In the genomic region with DNA sequence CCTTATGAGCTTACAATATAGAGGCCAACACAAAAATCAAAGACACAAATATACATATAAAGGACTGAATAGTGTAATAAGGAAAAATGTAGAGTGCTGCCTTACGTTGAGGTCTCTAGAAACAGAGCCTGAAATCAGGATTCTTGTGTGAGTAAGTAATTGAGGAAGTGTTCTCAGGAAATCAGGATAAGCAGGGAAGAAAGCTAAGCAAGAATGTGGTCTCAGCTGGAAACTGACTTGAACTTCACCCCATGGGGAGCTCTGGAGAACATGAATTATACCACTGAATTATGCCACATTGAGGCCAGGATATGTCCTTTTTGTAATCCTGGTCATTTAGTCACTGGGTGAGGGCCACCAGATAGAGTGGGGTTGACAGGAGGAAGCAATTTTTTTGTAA, we compare ENCODE assay signal across 21 cellular contexts.
"Had no signal": no experiment of that assay in that cellular context is flagged by ENCODE, and none has a peak within 500 bp of the region (broad histone marks: within the 10 kb centered on the region; RNA-seq: fewer than 3 reads in every experiment).

No MANE protein-coding gene starts in this region.

- H3K36me3 ChIP-seq: esophagus muscularis mucosa, heart right ventricle, left ventricle myocardium inferior, neutrophil, pancreas, right atrium auricular region, upper lobe of left lung had no signal

- H3K4me1 ChIP-seq: esophagus muscularis mucosa, heart right ventricle, left ventricle myocardium inferior, pancreas, psoas muscle, right atrium auricular region, upper lobe of left lung had no signal

- H3K27ac Mint-ChIP-seq: activated CD4-positive, alpha-beta memory T cell treated with anti-CD3 and anti-CD28 coated beads for 36 hours; activated naive CD4-positive, alpha-beta T cell treated with anti-CD3 and anti-CD28 coated beads, Interleukin-2, amount 10 ng/mL, durations not matched to agents 7 days and 5 days; activated naive CD8-positive, alpha-beta T cell treated with anti-CD3 and anti-CD28 coated beads, Interleukin-2, amount 50 U/mL, for 24 hours; activated T-cell treated with anti-CD3 and anti-CD28 coated beads, Interleukin-2, amount 50 U/mL, for 72 hours; brain; natural killer cell treated with Interleukin-12 subunit alpha and Interleukin-12 subunit beta and Interleukin-15 and Interleukin-18, amount 100 ng/mL, for 72 hours had no signal

- H3K4me3 ChIP-seq: esophagus muscularis mucosa, heart right ventricle, left ventricle myocardium inferior, pancreas, psoas muscle, right atrium auricular region, upper lobe of left lung had no signal

- DNase-seq: activated CD4-positive, alpha-beta memory T cell treated with anti-CD3 and anti-CD28 coated beads for 36 hours; activated CD4-positive, alpha-beta T cell treated with anti-CD3 and anti-CD28 coated beads for 48 hours; activated effector memory CD4-positive, alpha-beta T cell treated with Interleukin-2 at 50 U/mL for 16 hours; activated naive CD4-positive, alpha-beta T cell treated with anti-CD3 and anti-CD28 coated beads, Interleukin-2, amount 10 ng/mL, durations not matched to agents 7 days and 5 days; activated naive CD8-positive, alpha-beta T cell treated with anti-CD3 and anti-CD28 coated beads, Interleukin-2, amount 50 U/mL, for 24 hours; activated T-cell treated with anti-CD3 and anti-CD28 coated beads, Interleukin-2, amount 50 U/mL, for 72 hours; caudate nucleus; effector memory CD4-positive, alpha-beta T cell; heart right ventricle; left ventricle myocardium inferior; pancreas; psoas muscle; stimulated activated CD4-positive, alpha-beta T cell treated with anti-CD3 and anti-CD28 coated beads, Interleukin-4, amount 100 ng/mL, for 24 hours; stimulated activated naive CD8-positive, alpha-beta T cell treated with anti-CD3 and anti-CD28 coated beads, Interleukin-15, Interleukin-2, amounts not matched to agents 100 U/mL and 50 U/mL, for 24 hours; T-helper 9 cell; upper lobe of left lung had no signal

- H3K9me3 ChIP-seq: esophagus muscularis mucosa, heart right ventricle, left ventricle myocardium inferior, neutrophil, pancreas, psoas muscle, right atrium auricular region, upper lobe of left lung had no signal

- H3K36me3 Mint-ChIP-seq: activated CD4-positive, alpha-beta memory T cell treated with anti-CD3 and anti-CD28 coated beads for 36 hours; activated naive CD4-positive, alpha-beta T cell treated with anti-CD3 and anti-CD28 coated beads, Interleukin-2, amount 10 ng/mL, durations not matched to agents 7 days and 5 days; brain; natural killer cell treated with Interleukin-12 subunit alpha and Interleukin-12 subunit beta and Interleukin-15 and Interleukin-18, amount 100 ng/mL, for 72 hours had no signal

- H3K4me1 Mint-ChIP-seq: activated naive CD4-positive, alpha-beta T cell treated with anti-CD3 and anti-CD28 coated beads, Interleukin-2, amount 10 ng/mL, durations not matched to agents 7 days and 5 days had no signal

- H3K27me3 Mint-ChIP-seq: activated CD4-positive, alpha-beta memory T cell treated with anti-CD3 and anti-CD28 coated beads for 36 hours; activated naive CD4-positive, alpha-beta T cell treated with anti-CD3 and anti-CD28 coated beads, Interleukin-2, amount 10 ng/mL, durations not matched to agents 7 days and 5 days; activated naive CD8-positive, alpha-beta T cell treated with anti-CD3 and anti-CD28 coated beads, Interleukin-2, amount 50 U/mL, for 24 hours; natural killer cell treated with Interleukin-12 subunit alpha and Interleukin-12 subunit beta and Interleukin-15 and Interleukin-18, amount 100 ng/mL, for 72 hours had no signal

- H3K27ac ChIP-seq: esophagus muscularis mucosa, heart right ventricle, left ventricle myocardium inferior, neutrophil, pancreas, psoas muscle, right atrium auricular region, upper lobe of left lung had no signal

- ATAC-seq: activated naive CD8-positive, alpha-beta T cell treated with anti-CD3 and anti-CD28 coated beads, Interleukin-2, amount 50 U/mL, for 24 hours; activated T-cell treated with anti-CD3 and anti-CD28 coated beads, Interleukin-2, amount 50 U/mL, for 72 hours; heart right ventricle; natural killer cell treated with Interleukin-12 subunit alpha and Interleukin-12 subunit beta and Interleukin-15 and Interleukin-18, amount 100 ng/mL, for 72 hours; pancreas; psoas muscle; stimulated activated naive CD8-positive, alpha-beta T cell treated with anti-CD3 and anti-CD28 coated beads, Interleukin-15, Interleukin-2, amounts not matched to agents 100 U/mL and 50 U/mL, for 24 hours had no signal

- H3K9me3 Mint-ChIP-seq: activated CD4-positive, alpha-beta memory T cell treated with anti-CD3 and anti-CD28 coated beads for 36 hours; activated naive CD4-positive, alpha-beta T cell treated with anti-CD3 and anti-CD28 coated beads, Interleukin-2, amount 10 ng/mL, durations not matched to agents 7 days and 5 days; activated naive CD8-positive, alpha-beta T cell treated with anti-CD3 and anti-CD28 coated beads, Interleukin-2, amount 50 U/mL, for 24 hours; brain had no signal

- H3K27me3 ChIP-seq: esophagus muscularis mucosa, heart right ventricle, neutrophil, pancreas, right atrium auricular region, upper lobe of left lung had no signal

- H3K4me3 Mint-ChIP-seq: activated CD4-positive, alpha-beta memory T cell treated with anti-CD3 and anti-CD28 coated beads for 36 hours; activated naive CD4-positive, alpha-beta T cell treated with anti-CD3 and anti-CD28 coated beads, Interleukin-2, amount 10 ng/mL, durations not matched to agents 7 days and 5 days; activated naive CD8-positive, alpha-beta T cell treated with anti-CD3 and anti-CD28 coated beads, Interleukin-2, amount 50 U/mL, for 24 hours; activated T-cell treated with anti-CD3 and anti-CD28 coated beads, Interleukin-2, amount 50 U/mL, for 72 hours; brain; natural killer cell treated with Interleukin-12 subunit alpha and Interleukin-12 subunit beta and Interleukin-15 and Interleukin-18, amount 100 ng/mL, for 72 hours had no signal
